In genomic region chr2:231321556-231322334, GRCh38 we compare ENCODE assay signal across 13 cellular contexts.
DNase-seq lines count a peak whose midpoint lies in the region; ATAC-seq, FAIRE-seq and TF ChIP-seq lines count a peak whose summit lies in the region.
"Had no signal": no experiment of that assay in that cellular context is flagged by ENCODE, and none has a peak within 500 bp of the region (broad histone marks: within the 10 kb centered on the region; RNA-seq: fewer than 3 reads in every experiment).

No MANE protein-coding gene starts in this region.

- no peaks in the 10 kb centered on the region for H3K9me1 ChIP-seq in K562 (ENCODE audit: control insufficient read depth, insufficient read depth, low read length)

- DNase-seq in right lobe of liver (peak in 2 of 3 donors; percentile 56 to 66), HepG2 (ENCODE audit: low spot score) (no peak), K562 (ENCODE audit: extremely low read depth in 1 of 4, low spot score in 3 of 4) (no peak), mesothelial cell of epicardium (ENCODE audit: low spot score in 2 of 2, unreplicated experiment in 2 of 2) (no peak), ureter (ENCODE audit: low spot score) (peak; percentile 44), GM19240 (ENCODE audit: insufficient read length, low spot score) (no peak)
- no peak for DNase-seq in activated CD4-positive, alpha-beta T cell treated with anti-CD3 and anti-CD28 coated beads, Interleukin-2, amount 50 U/mL, for 1 hour
- DNase-seq: activated T-cell treated with anti-CD3 and anti-CD28 coated beads, Interleukin-2, amount 50 U/mL, for 48 hours; brain microvascular endothelial cell; IMR-90; NCI-H2107 had no signal

- H3K4me1 Mint-ChIP-seq in mesothelial cell of epicardium, result peaks cover 3% of the 10 kb centered on the region

- TF ChIP-seq CTCF in right lobe of liver (IDR thresholded peaks at IDR 0.05) (no peak), HepG2 (CRISPR knock-in tag; IDR thresholded peaks at IDR 0.05) (no peak), K562 (IDR thresholded peaks at IDR 0.05 in 2 of 3, conservative IDR thresholded peaks at IDR 0.05 in 1 of 3; ENCODE audit: insufficient read depth in 2 of 3, low read depth in 1 of 3, low read length in 3 of 3) (no peak), mesothelial cell of epicardium (IDR thresholded peaks at IDR 0.05; ENCODE audit: unreplicated experiment) (no peak)

- no peak overlapping the region for H3K27ac ChIP-seq in right lobe of liver
- no peak overlapping the region for H3K27ac ChIP-seq in HepG2 (ENCODE audit: extremely low read length, insufficient read depth, low read length)
- no peak overlapping the region for H3K27ac ChIP-seq in K562 (ENCODE audit: extremely low read depth, low read depth, low read length)
- H3K27ac ChIP-seq: brain microvascular endothelial cell had no signal

- FAIRE-seq in HepG2 (lab: Jason Lieb, UNC) (no peak), K562 (lab: Jason Lieb, UNC) (no peak)
- FAIRE-seq: endothelial cell of umbilical vein had no signal

- no peak for TF ChIP-seq POLR2A in right lobe of liver (IDR thresholded peaks at IDR 0.05)
- no peak for TF ChIP-seq POLR2A in HepG2 (IDR thresholded peaks at IDR 0.05; ENCODE audit: insufficient read depth in 1 of 2, low read depth in 2 of 2, low read length in 2 of 2)
- TF ChIP-seq POLR2A in K562 (conservative IDR thresholded peaks at IDR 0.05), result no peak

- H3K4me1 ChIP-seq in right lobe of liver (no peaks in the 10 kb centered on the region), HepG2 (ENCODE audit: insufficient read depth, low read length) (no peaks in the 10 kb centered on the region), K562 (replicated peaks in 1 of 2; ENCODE audit: control insufficient read depth in 2 of 2, insufficient read depth in 2 of 2, low read length in 2 of 2) (peaks cover 0 to 3% of the 10 kb centered on the region in 2 experiments; a peak in 1 of 5 replicates)

- POLR2A ChIA-PET in HepG2 (lab: Yijun Ruan, JAX), result interaction anchor here (1.1 kb wide), 1 partner anchor 143 kb away, joined by 3 read pairs; the partner anchor contains the start of gene NCL
- POLR2A ChIA-PET in K562 (lab: Yijun Ruan, JAX), result interaction anchor here (0.6 kb wide), 1 partner anchor 113 kb away, joined by 3 read pairs; no protein-coding TSS in a partner anchor

- in situ Hi-C loops in HepG2 (cut with HindIII; ENCODE audit: extremely low pct_ligation_motif_present, low pct_unique_long_range_greater_than_20kb), result no loop called here
- in situ Hi-C loops in K562 (cut with MboI), result no loop called here

- ATAC-seq in right lobe of liver, result peak; percentile 59 to 76 (median 70)
- no peak for ATAC-seq in HepG2
- no peak for ATAC-seq in K562
- ATAC-seq in HG03469 (IDR thresholded peaks at IDR 0.05; ENCODE audit: unreplicated experiment), result no peak

- H3K9ac ChIP-seq in HepG2 (ENCODE audit: insufficient read depth, low read depth, low read length) (no peak overlapping the region), K562 (ENCODE audit: insufficient read depth in 1 of 2, low read depth in 2 of 2, low read length in 2 of 2) (no peak overlapping the region)

- peaks cover 11% of the 10 kb centered on the region for H3K9me3 Mint-ChIP-seq in mesothelial cell of epicardium

- TF ChIP-seq RAD21 in HepG2 (CRISPR knock-in tag; IDR thresholded peaks at IDR 0.05) (no peak), K562 (CRISPR knock-in tag; conservative IDR thresholded peaks at IDR 0.05 in 1 of 2, IDR thresholded peaks at IDR 0.05 in 1 of 2) (no peak)

- peaks cover 24% of the 10 kb centered on the region for H3K36me3 Mint-ChIP-seq in mesothelial cell of epicardium

- H4K20me1 ChIP-seq in HepG2 (ENCODE audit: insufficient read depth, low read length), result no peaks in the 10 kb centered on the region
- no peaks in the 10 kb centered on the region for H4K20me1 ChIP-seq in K562 (replicated peaks; ENCODE audit: control insufficient read depth, insufficient read depth, low read length)

- no peaks in the 10 kb centered on the region for H3K36me3 ChIP-seq in right lobe of liver
- H3K36me3 ChIP-seq in HepG2 (replicated peaks in 1 of 2; ENCODE audit: control insufficient read depth in 1 of 2, insufficient read depth in 2 of 2, low read length in 2 of 2), result no peaks in the 10 kb centered on the region; a peak in 2 of 5 replicates
- H3K36me3 ChIP-seq in K562 (ENCODE audit: control insufficient read depth, insufficient read depth, low read length), result no peaks in the 10 kb centered on the region

- peak overlapping the region; percentile 57 for H3K27ac Mint-ChIP-seq in mesothelial cell of epicardium

- intact Hi-C loops in right lobe of liver (cut with DNase I) (no loop called here), HepG2 (cut with micrococcal nuclease; ENCODE audit: unreplicated experiment) (no loop called here), K562 (cut with micrococcal nuclease) (no loop called here)

- H3K79me2 ChIP-seq in HepG2 (ENCODE audit: insufficient read depth, low read length) (no peaks in the 10 kb centered on the region), K562 (ENCODE audit: control insufficient read depth, insufficient read depth, low read length) (no peaks in the 10 kb centered on the region)

- H3K4me3 ChIP-seq in right lobe of liver (no peak overlapping the region), HepG2 (replicated peaks in 1 of 3; ENCODE audit: insufficient read depth in 1 of 3, low read depth in 2 of 3, low read length in 3 of 3) (no peak overlapping the region), K562 (no peak overlapping the region)

- no peak overlapping the region for H3K4me3 Mint-ChIP-seq in mesothelial cell of epicardium

- H2AFZ ChIP-seq in HepG2 (ENCODE audit: low read length) (no peak overlapping the region), K562 (ENCODE audit: low read depth, low read length) (peak overlapping the region; percentile 24; the same call in 1 of the 2 replicates)

- H3K27me3 Mint-ChIP-seq in mesothelial cell of epicardium (ENCODE audit: low read depth), result no peaks in the 10 kb centered on the region

- 76% methylated on average over 14 of the region's 22 CpGs for WGBS in right lobe of liver (ENCODE audit: insufficient coverage, low coverage, low lambda C conversion rate, missing lambda C conversion rate)
- 94% methylated on average over 22 of the region's 22 CpGs for WGBS in HepG2 (ENCODE audit: low lambda C conversion rate)
- 26% methylated on average over 15 of the region's 22 CpGs for WGBS in K562 (ENCODE audit: insufficient coverage, low coverage, missing lambda C conversion rate)

- BruUV-seq in HepG2 (replicated peaks; lab: Mats Ljungman, UMichigan) (no TSS peak), K562 (replicated peaks; lab: Mats Ljungman, UMichigan) (no TSS peak)

- H3K9me3 ChIP-seq in right lobe of liver (peaks cover 0 to under 1% (median 0%) of the 10 kb centered on the region in 4 donors), HepG2 (ENCODE audit: low read length) (no peaks in the 10 kb centered on the region), K562 (replicated peaks; ENCODE audit: control insufficient read depth, insufficient read depth, low read depth, low read length) (peaks cover 3% of the 10 kb centered on the region; the same call in 1 of the 2 replicates)

- CTCF ChIA-PET in HepG2 (lab: Yijun Ruan, JAX; ENCODE audit: low intra/inter-chr PET ratio, low total read pairs), result no interaction called here
- CTCF ChIA-PET in K562 (lab: Yijun Ruan, JAX; ENCODE audit: low intra/inter-chr PET ratio), result no interaction called here

- TF ChIP-seq EP300 in HepG2 (IDR thresholded peaks at IDR 0.05; ENCODE audit: low read depth in 2 of 2, low read length in 2 of 2), result no peak
- TF ChIP-seq EP300 in HepG2 (CRISPR knock-in tag; IDR thresholded peaks at IDR 0.05; ENCODE audit: borderline replicate concordance), result no peak
- no peak for TF ChIP-seq EP300 in K562 (IDR thresholded peaks at IDR 0.05; ENCODE audit: low read length)

- H3K27me3 ChIP-seq in right lobe of liver (no peaks in the 10 kb centered on the region), HepG2 (ENCODE audit: control insufficient read depth in 1 of 2, insufficient read depth in 2 of 2, low read length in 2 of 2) (no peaks in the 10 kb centered on the region), K562 (ENCODE audit: control insufficient read depth in 2 of 2, insufficient read depth in 2 of 2, low read length in 2 of 2) (peaks cover 0 to 16% of the 10 kb centered on the region in 2 experiments; a peak in 3 of 5 replicates)
- H3K27me3 ChIP-seq: brain microvascular endothelial cell had no signal

- no peak overlapping the region for H3K4me2 ChIP-seq in HepG2 (ENCODE audit: low read depth, low read length)
- no peak overlapping the region for H3K4me2 ChIP-seq in K562 (ENCODE audit: insufficient read depth, low read length)

TF ChIP-seq in HepG2, 621 proteins besides CTCF, POLR2A, EP300 and RAD21:
- TF ChIP-seq ZNF441 (CRISPR knock-in tag; IDR thresholded peaks at IDR 0.05; ENCODE audit: borderline replicate concordance), result no peak

TF ChIP-seq in K562, 482 proteins besides CTCF, POLR2A, EP300 and RAD21:
- TF ChIP-seq SMAD2 (IDR thresholded peaks at IDR 0.05; ENCODE audit: low read depth, low read length), result no peak
- peak in 1 of 2 experiments; percentile 46 for TF ChIP-seq E2F6 (IDR thresholded peaks at IDR 0.05; ENCODE audit: borderline replicate concordance in 1 of 2, extremely low read depth in 1 of 2, insufficient read depth in 1 of 2, insufficient read length in 1 of 2, low read depth in 1 of 2, low read length in 1 of 2, poor library complexity in 1 of 2, severe bottlenecking in 1 of 2)
- 0 out of 2 replicates have a peak, but pooled peaks have one; percentile 40 for TF ChIP-seq L3MBTL2 (IDR thresholded peaks at IDR 0.05)

Comparison
In these comparisons a context has a peak if more than half of its experiments do, and no peak if none do; other contexts are left out.
1. ATAC-seq: peak in right lobe of liver (4 of 4); none in HepG2 (single experiment), K562 (single experiment) and HG03469 (single experiment).
2. DNase-seq: peak in right lobe of liver (2 of 3) and ureter (single experiment); none in HepG2 (single experiment), K562 (0 of 4), mesothelial cell of epicardium (0 of 2), GM19240 (single experiment) and activated CD4-positive, alpha-beta T cell treated with anti-CD3 and anti-CD28 coated beads, Interleukin-2, amount 50 U/mL, for 1 hour (single experiment).